ENCODE assay signal across 8 cellular contexts in the genomic region with DNA sequence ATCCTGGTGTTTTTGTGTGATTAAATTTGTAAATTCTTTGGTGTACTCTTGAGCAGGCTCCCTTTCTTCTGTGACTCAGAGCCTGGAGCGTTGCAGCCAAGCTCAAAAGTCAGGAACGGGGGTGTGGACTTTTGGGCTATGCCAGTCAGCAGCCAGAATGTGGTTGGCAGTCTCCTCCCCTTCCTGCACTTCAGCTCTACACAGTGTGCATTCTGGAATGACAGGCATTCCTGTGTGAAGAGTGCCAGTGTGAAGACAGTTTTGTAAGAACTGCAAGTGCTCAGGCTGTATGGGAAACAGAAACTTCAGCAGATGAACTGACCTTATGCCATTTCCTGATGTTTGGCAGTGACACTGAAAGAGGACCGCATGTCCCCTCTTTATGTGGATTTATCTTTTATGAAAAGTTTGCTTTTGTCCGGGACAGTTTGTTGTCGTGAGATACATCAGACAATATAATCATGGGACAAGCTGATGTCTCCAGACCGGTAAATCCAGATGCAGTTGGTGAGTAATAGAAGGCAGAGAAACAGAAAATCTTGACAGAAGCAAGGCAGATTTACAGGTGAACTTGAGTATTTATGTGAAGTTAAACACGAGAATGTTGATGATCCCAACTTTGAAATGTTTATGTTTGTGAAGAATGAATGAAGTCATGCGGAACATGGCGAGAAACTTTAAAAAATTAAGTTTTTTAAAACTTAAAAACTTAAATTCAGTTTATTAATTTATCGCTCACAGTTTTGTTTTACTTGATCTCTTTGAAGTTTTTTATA.
DNase-seq lines count a peak whose midpoint lies in the region; ATAC-seq and TF ChIP-seq lines count a peak whose summit lies in the region.

No MANE protein-coding gene starts in this region.

- ATAC-seq in activated CD8-positive, alpha-beta memory T cell treated with anti-CD3 and anti-CD28 coated beads, Interleukin-2, amount 10 ng/mL, durations not matched to agents 7 days and 5 days: peak; percentile 53
- ATAC-seq in HG03175 (IDR thresholded peaks at IDR 0.05; ENCODE audit: unreplicated experiment) (no peak), GM21717 (IDR thresholded peaks at IDR 0.05; ENCODE audit: unreplicated experiment) (no peak)

- H3K79me2 ChIP-seq in Loucy (ENCODE audit: insufficient read depth, low read length): peaks cover 44% of the 10 kb centered on the region

- H3K27me3 Mint-ChIP-seq in activated CD8-positive, alpha-beta memory T cell treated with anti-CD3 and anti-CD28 coated beads, Interleukin-2, amount 10 ng/mL, durations not matched to agents 7 days and 5 days: no peaks in the 10 kb centered on the region
- H3K27me3 Mint-ChIP-seq in activated T-helper 1 cell treated with anti-CD3 and anti-CD28 coated beads, Interleukin-12 subunit alpha, Interleukin-12 subunit beta, Interleukin-2, Interleukin-4 antibody, amounts not matched to agents 30 ng/mL and 10 ng/mL and 1 ng/mL, durations not matched to agents 14 hours and 24 hours and 36 hours (ENCODE audit: insufficient read depth): no peaks in the 10 kb centered on the region

- TF ChIP-seq CTCF in Loucy (conservative IDR thresholded peaks at IDR 0.05; ENCODE audit: low read length) (no peak), ovary (IDR thresholded peaks at IDR 0.05) (no peak)

- CTCF ChIA-PET in activated CD8-positive, alpha-beta memory T cell treated with anti-CD3 and anti-CD28 coated beads, Interleukin-2, amount 10 ng/mL, durations not matched to agents 7 days and 5 days (lab: Charles Lee): no interaction called here

- H3K4me1 ChIP-seq in Loucy (ENCODE audit: insufficient read depth, low read length, poor library complexity, severe bottlenecking) (peaks cover 12% of the 10 kb centered on the region), ovary (ENCODE audit: insufficient read depth) (peaks cover 4% of the 10 kb centered on the region)

- no peaks in the 10 kb centered on the region for H4K20me1 ChIP-seq in Loucy (ENCODE audit: insufficient read depth, low read length, poor library complexity, severe bottlenecking)

- peak overlapping the region; percentile 59 for H3K4me2 ChIP-seq in Loucy (ENCODE audit: low read depth, low read length, poor library complexity, severe bottlenecking)

- H3K36me3 ChIP-seq in Loucy (ENCODE audit: insufficient read depth, low read length) (peaks cover 5% of the 10 kb centered on the region; the same call in 1 of the 2 replicates), ovary (no peaks in the 10 kb centered on the region)

- H3K9me3 ChIP-seq in Loucy (ENCODE audit: insufficient read depth, low read depth, low read length) (no peaks in the 10 kb centered on the region), ovary (no peaks in the 10 kb centered on the region)

- no peaks in the 10 kb centered on the region for H3K9me2 ChIP-seq in Loucy (replicated peaks; ENCODE audit: low read depth, low read length)

- no peak for TF ChIP-seq POLR2A in ovary (IDR thresholded peaks at IDR 0.05)

- no peaks in the 10 kb centered on the region for H3K27me3 ChIP-seq in Loucy (ENCODE audit: insufficient read depth, low read length, poor library complexity, severe bottlenecking)
- H3K27me3 ChIP-seq in ovary: no peaks in the 10 kb centered on the region

- WGBS in ovary, 3 donors: 40 to 50% (median 43%) methylated on average over 10 of the region's 10 CpGs

- H3K36me3 Mint-ChIP-seq in activated CD8-positive, alpha-beta memory T cell treated with anti-CD3 and anti-CD28 coated beads, Interleukin-2, amount 10 ng/mL, durations not matched to agents 7 days and 5 days: peaks cover 3% of the 10 kb centered on the region
- H3K36me3 Mint-ChIP-seq in activated T-helper 1 cell treated with anti-CD3 and anti-CD28 coated beads, Interleukin-12 subunit alpha, Interleukin-12 subunit beta, Interleukin-2, Interleukin-4 antibody, amounts not matched to agents 30 ng/mL and 10 ng/mL and 1 ng/mL, durations not matched to agents 14 hours and 24 hours and 36 hours (ENCODE audit: low read depth): peaks cover 3% of the 10 kb centered on the region

- peak overlapping the region in 1 of 2 donors; percentile 60 for H3K27ac ChIP-seq in ovary

- H3K4me3 ChIP-seq in Loucy (ENCODE audit: low read length, poor library complexity, severe bottlenecking) (peak overlapping the region; percentile 4), ovary (no peak overlapping the region)

- H3K4me1 Mint-ChIP-seq in activated CD8-positive, alpha-beta memory T cell treated with anti-CD3 and anti-CD28 coated beads, Interleukin-2, amount 10 ng/mL, durations not matched to agents 7 days and 5 days: peaks cover 19% of the 10 kb centered on the region
- peaks cover 29% of the 10 kb centered on the region for H3K4me1 Mint-ChIP-seq in activated T-helper 1 cell treated with anti-CD3 and anti-CD28 coated beads, Interleukin-12 subunit alpha, Interleukin-12 subunit beta, Interleukin-2, Interleukin-4 antibody, amounts not matched to agents 30 ng/mL and 10 ng/mL and 1 ng/mL, durations not matched to agents 14 hours and 24 hours and 36 hours (ENCODE audit: low read depth)

- DNase-seq in activated CD8-positive, alpha-beta memory T cell treated with anti-CD3 and anti-CD28 coated beads, Interleukin-2, amount 10 ng/mL, durations not matched to agents 7 days and 5 days: no peak
- DNase-seq in activated CD8-positive, alpha-beta memory T cell treated with anti-CD3 and anti-CD28 coated beads, Interleukin-2, amount 50 U/mL, for 4 hours: no peak
- DNase-seq in activated T-helper 1 cell treated with anti-CD3 and anti-CD28 coated beads, Interleukin-12 subunit alpha, Interleukin-12 subunit beta, Interleukin-2, Interleukin-4 antibody, amounts not matched to agents 30 ng/mL and 10 ng/mL and 1 ng/mL, durations not matched to agents 14 hours and 24 hours and 36 hours (ENCODE audit: low spot score): peak; percentile 5
- DNase-seq in head of caudate nucleus (peak; percentile 12 to 94 (median 72)), ovary (peak; percentile 35 to 56 (median 41))

- H3K4me3 Mint-ChIP-seq in activated CD8-positive, alpha-beta memory T cell treated with anti-CD3 and anti-CD28 coated beads, Interleukin-2, amount 10 ng/mL, durations not matched to agents 7 days and 5 days: peak overlapping the region; percentile 37
- peak overlapping the region; percentile 75 for H3K4me3 Mint-ChIP-seq in activated T-helper 1 cell treated with anti-CD3 and anti-CD28 coated beads, Interleukin-12 subunit alpha, Interleukin-12 subunit beta, Interleukin-2, Interleukin-4 antibody, amounts not matched to agents 30 ng/mL and 10 ng/mL and 1 ng/mL, durations not matched to agents 14 hours and 24 hours and 36 hours

- peak overlapping the region; percentile 24 for H3K27ac Mint-ChIP-seq in activated CD8-positive, alpha-beta memory T cell treated with anti-CD3 and anti-CD28 coated beads, Interleukin-2, amount 10 ng/mL, durations not matched to agents 7 days and 5 days
- H3K27ac Mint-ChIP-seq in activated T-helper 1 cell treated with anti-CD3 and anti-CD28 coated beads, Interleukin-12 subunit alpha, Interleukin-12 subunit beta, Interleukin-2, Interleukin-4 antibody, amounts not matched to agents 30 ng/mL and 10 ng/mL and 1 ng/mL, durations not matched to agents 14 hours and 24 hours and 36 hours: peak overlapping the region; percentile 56

- H3K9ac ChIP-seq in Loucy (ENCODE audit: low read depth, low read length, poor library complexity, severe bottlenecking): peak overlapping the region; percentile 29

- H2AFZ ChIP-seq in Loucy (ENCODE audit: low read length): no peak overlapping the region

- no peak for TF ChIP-seq EP300 in ovary (IDR thresholded peaks at IDR 0.05)

- no peaks in the 10 kb centered on the region for H3F3A ChIP-seq in Loucy (ENCODE audit: low read depth)

- no peaks in the 10 kb centered on the region for H3K9me3 Mint-ChIP-seq in activated CD8-positive, alpha-beta memory T cell treated with anti-CD3 and anti-CD28 coated beads, Interleukin-2, amount 10 ng/mL, durations not matched to agents 7 days and 5 days (ENCODE audit: low read depth)
- H3K9me3 Mint-ChIP-seq in activated T-helper 1 cell treated with anti-CD3 and anti-CD28 coated beads, Interleukin-12 subunit alpha, Interleukin-12 subunit beta, Interleukin-2, Interleukin-4 antibody, amounts not matched to agents 30 ng/mL and 10 ng/mL and 1 ng/mL, durations not matched to agents 14 hours and 24 hours and 36 hours: no peaks in the 10 kb centered on the region

- intact Hi-C loops in activated T-helper 1 cell treated with anti-CD3 and anti-CD28 coated beads, Interleukin-12 subunit alpha, Interleukin-12 subunit beta, Interleukin-2, Interleukin-4 antibody, amounts not matched to agents 30 ng/mL and 10 ng/mL and 1 ng/mL, durations not matched to agents 14 hours and 24 hours and 36 hours (cut with micrococcal nuclease): loop anchor here (1.0 kb wide), 1 partner anchor 12 kb away; no protein-coding TSS in a partner anchor
- intact Hi-C loops in head of caudate nucleus (cut with DNase I): no loop called here
- intact Hi-C loops in ovary (cut with DNase I): no loop called here

Comparison
In these comparisons a context has a peak if more than half of its experiments do, and no peak if none do; other contexts are left out.
1. DNase-seq: peak in activated T-helper 1 cell treated with anti-CD3 and anti-CD28 coated beads, Interleukin-12 subunit alpha, Interleukin-12 subunit beta, Interleukin-2, Interleukin-4 antibody, amounts not matched to agents 30 ng/mL and 10 ng/mL and 1 ng/mL, durations not matched to agents 14 hours and 24 hours and 36 hours (single experiment), head of caudate nucleus (42 of 42) and ovary (5 of 5); none in activated CD8-positive, alpha-beta memory T cell treated with anti-CD3 and anti-CD28 coated beads, Interleukin-2, amount 10 ng/mL, durations not matched to agents 7 days and 5 days (single experiment) and activated CD8-positive, alpha-beta memory T cell treated with anti-CD3 and anti-CD28 coated beads, Interleukin-2, amount 50 U/mL, for 4 hours (single experiment).